In the genomic region with DNA sequence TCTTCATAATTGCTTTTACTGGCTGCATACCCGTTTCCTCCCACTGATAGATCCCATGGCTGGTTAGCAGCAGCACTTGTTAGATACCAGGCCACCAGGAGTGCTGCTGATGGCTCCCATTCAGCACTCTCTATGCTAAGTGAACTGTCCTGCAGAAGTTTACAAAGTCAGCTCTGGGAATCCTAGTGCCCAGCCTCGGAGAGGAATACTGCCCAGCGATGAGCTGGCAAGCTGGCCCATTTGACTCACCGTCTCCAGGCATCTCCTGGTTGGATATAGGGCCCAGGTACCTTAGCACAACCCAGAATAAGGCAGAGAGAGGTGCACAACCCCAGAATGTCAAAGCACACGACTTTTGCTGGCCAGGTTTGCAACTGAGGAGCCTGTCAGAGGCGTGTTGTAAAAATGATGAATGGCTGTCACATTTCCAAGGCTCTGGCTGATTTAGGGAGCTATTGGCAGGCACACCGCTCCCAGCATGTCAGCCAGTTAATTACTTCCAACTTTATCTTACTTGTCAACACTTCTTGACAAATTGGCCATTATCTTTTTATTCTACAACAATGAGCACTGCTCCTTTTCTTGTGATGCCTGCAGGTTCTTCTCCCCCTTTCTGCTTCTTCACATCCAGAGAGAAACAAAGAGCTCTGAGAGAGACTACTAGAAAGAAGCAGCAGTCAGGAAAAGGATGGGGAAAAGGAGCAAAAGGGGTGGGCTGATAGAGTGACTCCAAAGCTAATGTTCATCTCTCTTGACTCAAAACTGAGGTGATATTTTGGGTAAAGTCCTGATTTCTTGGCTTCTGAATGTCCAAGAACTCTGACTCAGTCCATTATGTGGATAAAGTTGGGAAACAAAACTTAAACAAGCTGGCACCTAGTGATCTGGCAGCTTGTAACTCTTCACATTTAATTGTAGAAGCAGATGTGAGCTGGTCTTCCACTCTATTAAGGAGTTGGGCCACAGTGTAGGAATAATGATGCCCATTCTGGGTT, we compare ENCODE assay signal across 1 cellular context.
TF ChIP-seq lines count a peak whose summit lies in the region.

No MANE protein-coding gene starts in this region.

TF ChIP-seq in HEK293, 187 proteins besides CTCF, POLR2A, EP300 and RAD21 (continued from another document and continues in another):
- TF ChIP-seq YY1 (tag by site-specific recombination; IDR thresholded peaks at IDR 0.05): no peak; the same call in 1 of the 2 replicates
- no peak for TF ChIP-seq ZNF174 (tag by site-specific recombination; IDR thresholded peaks at IDR 0.05)
- no peak for TF ChIP-seq ZNF747 (tag by site-specific recombination; IDR thresholded peaks at IDR 0.05)
- TF ChIP-seq, protein P1, sequence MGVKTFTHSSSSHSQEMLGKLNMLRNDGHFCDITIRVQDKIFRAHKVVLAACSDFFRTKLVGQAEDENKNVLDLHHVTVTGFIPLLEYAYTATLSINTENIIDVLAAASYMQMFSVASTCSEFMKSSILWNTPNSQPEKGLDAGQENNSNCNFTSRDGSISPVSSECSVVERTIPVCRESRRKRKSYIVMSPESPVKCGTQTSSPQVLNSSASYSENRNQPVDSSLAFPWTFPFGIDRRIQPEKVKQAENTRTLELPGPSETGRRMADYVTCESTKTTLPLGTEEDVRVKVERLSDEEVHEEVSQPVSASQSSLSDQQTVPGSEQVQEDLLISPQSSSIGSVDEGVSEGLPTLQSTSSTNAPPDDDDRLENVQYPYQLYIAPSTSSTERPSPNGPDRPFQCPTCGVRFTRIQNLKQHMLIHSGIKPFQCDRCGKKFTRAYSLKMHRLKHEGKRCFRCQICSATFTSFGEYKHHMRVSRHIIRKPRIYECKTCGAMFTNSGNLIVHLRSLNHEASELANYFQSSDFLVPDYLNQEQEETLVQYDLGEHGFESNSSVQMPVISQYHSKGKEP (tag by site-specific recombination; IDR thresholded peaks at IDR 0.05): peak; percentile 97
- no peak for TF ChIP-seq KLF9 (tag by site-specific recombination; IDR thresholded peaks at IDR 0.05; ENCODE audit: low read depth)
- TF ChIP-seq ZNF501 (tag by site-specific recombination; IDR thresholded peaks at IDR 0.05): peak; percentile 90
- TF ChIP-seq KLF8 (tag by site-specific recombination; IDR thresholded peaks at IDR 0.05): peak; percentile 84
- TF ChIP-seq, protein P2, sequence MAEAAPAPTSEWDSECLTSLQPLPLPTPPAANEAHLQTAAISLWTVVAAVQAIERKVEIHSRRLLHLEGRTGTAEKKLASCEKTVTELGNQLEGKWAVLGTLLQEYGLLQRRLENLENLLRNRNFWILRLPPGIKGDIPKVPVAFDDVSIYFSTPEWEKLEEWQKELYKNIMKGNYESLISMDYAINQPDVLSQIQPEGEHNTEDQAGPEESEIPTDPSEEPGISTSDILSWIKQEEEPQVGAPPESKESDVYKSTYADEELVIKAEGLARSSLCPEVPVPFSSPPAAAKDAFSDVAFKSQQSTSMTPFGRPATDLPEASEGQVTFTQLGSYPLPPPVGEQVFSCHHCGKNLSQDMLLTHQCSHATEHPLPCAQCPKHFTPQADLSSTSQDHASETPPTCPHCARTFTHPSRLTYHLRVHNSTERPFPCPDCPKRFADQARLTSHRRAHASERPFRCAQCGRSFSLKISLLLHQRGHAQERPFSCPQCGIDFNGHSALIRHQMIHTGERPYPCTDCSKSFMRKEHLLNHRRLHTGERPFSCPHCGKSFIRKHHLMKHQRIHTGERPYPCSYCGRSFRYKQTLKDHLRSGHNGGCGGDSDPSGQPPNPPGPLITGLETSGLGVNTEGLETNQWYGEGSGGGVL (tag by site-specific recombination; IDR thresholded peaks at IDR 0.05): peak; percentile 15; the same call in 1 of the 2 replicates
- TF ChIP-seq YY2 (tag by site-specific recombination; IDR thresholded peaks at IDR 0.05): peak; percentile 33; the same call in 1 of the 2 replicates
- TF ChIP-seq OVOL3 (tag by site-specific recombination; IDR thresholded peaks at IDR 0.05): peak; percentile 97
- TF ChIP-seq, protein P3, sequence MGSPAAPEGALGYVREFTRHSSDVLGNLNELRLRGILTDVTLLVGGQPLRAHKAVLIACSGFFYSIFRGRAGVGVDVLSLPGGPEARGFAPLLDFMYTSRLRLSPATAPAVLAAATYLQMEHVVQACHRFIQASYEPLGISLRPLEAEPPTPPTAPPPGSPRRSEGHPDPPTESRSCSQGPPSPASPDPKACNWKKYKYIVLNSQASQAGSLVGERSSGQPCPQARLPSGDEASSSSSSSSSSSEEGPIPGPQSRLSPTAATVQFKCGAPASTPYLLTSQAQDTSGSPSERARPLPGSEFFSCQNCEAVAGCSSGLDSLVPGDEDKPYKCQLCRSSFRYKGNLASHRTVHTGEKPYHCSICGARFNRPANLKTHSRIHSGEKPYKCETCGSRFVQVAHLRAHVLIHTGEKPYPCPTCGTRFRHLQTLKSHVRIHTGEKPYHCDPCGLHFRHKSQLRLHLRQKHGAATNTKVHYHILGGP (tag by site-specific recombination; IDR thresholded peaks at IDR 0.05): peak; percentile 89
- TF ChIP-seq ZBTB7A (tag by site-specific recombination; IDR thresholded peaks at IDR 0.05; ENCODE audit: low read depth): no peak
- TF ChIP-seq ZSCAN30 (tag by site-specific recombination; IDR thresholded peaks at IDR 0.05): peak; percentile 100
- no peak for TF ChIP-seq ZNF302 (tag by site-specific recombination; IDR thresholded peaks at IDR 0.05; ENCODE audit: low read depth)
- TF ChIP-seq, protein P4, sequence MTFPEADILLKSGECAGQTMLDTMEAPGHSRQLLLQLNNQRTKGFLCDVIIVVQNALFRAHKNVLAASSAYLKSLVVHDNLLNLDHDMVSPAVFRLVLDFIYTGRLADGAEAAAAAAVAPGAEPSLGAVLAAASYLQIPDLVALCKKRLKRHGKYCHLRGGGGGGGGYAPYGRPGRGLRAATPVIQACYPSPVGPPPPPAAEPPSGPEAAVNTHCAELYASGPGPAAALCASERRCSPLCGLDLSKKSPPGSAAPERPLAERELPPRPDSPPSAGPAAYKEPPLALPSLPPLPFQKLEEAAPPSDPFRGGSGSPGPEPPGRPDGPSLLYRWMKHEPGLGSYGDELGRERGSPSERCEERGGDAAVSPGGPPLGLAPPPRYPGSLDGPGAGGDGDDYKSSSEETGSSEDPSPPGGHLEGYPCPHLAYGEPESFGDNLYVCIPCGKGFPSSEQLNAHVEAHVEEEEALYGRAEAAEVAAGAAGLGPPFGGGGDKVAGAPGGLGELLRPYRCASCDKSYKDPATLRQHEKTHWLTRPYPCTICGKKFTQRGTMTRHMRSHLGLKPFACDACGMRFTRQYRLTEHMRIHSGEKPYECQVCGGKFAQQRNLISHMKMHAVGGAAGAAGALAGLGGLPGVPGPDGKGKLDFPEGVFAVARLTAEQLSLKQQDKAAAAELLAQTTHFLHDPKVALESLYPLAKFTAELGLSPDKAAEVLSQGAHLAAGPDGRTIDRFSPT (tag by site-specific recombination; IDR thresholded peaks at IDR 0.05): peak; percentile 83
- TF ChIP-seq ZNF596 (tag by site-specific recombination; IDR thresholded peaks at IDR 0.05): peak; percentile 73
- TF ChIP-seq ZNF600 (tag by site-specific recombination; IDR thresholded peaks at IDR 0.05): peak; percentile 65
- TF ChIP-seq PRDM1 (tag by site-specific recombination; IDR thresholded peaks at IDR 0.05): no peak
- TF ChIP-seq ZNF560 (tag by site-specific recombination; IDR thresholded peaks at IDR 0.05; ENCODE audit: borderline replicate concordance): no peak
- TF ChIP-seq ZFP69B (tag by site-specific recombination; IDR thresholded peaks at IDR 0.05): peak; percentile 71
- TF ChIP-seq ZNF449 (tag by site-specific recombination; IDR thresholded peaks at IDR 0.05): peak; percentile 64; the same call in 1 of the 2 replicates
- peak; percentile 98 for TF ChIP-seq GLI2 (tag by site-specific recombination; IDR thresholded peaks at IDR 0.05; ENCODE audit: borderline replicate concordance, low read depth)
- no peak for TF ChIP-seq ZNF280C (tag by site-specific recombination; IDR thresholded peaks at IDR 0.05)
- 0 out of 2 replicates have a peak, but pooled peaks have one; percentile 21 for TF ChIP-seq ZSCAN16 (tag by site-specific recombination; IDR thresholded peaks at IDR 0.05)
- no peak for TF ChIP-seq ZNF157 (tag by site-specific recombination; IDR thresholded peaks at IDR 0.05)
- TF ChIP-seq, protein P5, sequence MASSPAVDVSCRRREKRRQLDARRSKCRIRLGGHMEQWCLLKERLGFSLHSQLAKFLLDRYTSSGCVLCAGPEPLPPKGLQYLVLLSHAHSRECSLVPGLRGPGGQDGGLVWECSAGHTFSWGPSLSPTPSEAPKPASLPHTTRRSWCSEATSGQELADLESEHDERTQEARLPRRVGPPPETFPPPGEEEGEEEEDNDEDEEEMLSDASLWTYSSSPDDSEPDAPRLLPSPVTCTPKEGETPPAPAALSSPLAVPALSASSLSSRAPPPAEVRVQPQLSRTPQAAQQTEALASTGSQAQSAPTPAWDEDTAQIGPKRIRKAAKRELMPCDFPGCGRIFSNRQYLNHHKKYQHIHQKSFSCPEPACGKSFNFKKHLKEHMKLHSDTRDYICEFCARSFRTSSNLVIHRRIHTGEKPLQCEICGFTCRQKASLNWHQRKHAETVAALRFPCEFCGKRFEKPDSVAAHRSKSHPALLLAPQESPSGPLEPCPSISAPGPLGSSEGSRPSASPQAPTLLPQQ (tag by site-specific recombination; IDR thresholded peaks at IDR 0.05): peak; percentile 80; the same call in 1 of the 2 replicates
- TF ChIP-seq OSR2 (tag by site-specific recombination; IDR thresholded peaks at IDR 0.05): peak; percentile 100
- TF ChIP-seq ZNF221 (tag by site-specific recombination; IDR thresholded peaks at IDR 0.05; ENCODE audit: borderline replicate concordance): peak; percentile 14; the same call in 1 of the 2 replicates
- no peak for TF ChIP-seq ZNF433 (tag by site-specific recombination; IDR thresholded peaks at IDR 0.05; ENCODE audit: low read depth)
- TF ChIP-seq ZNF549 (tag by site-specific recombination; IDR thresholded peaks at IDR 0.05): no peak
- TF ChIP-seq HOXC10 (CRISPR knock-in tag; IDR thresholded peaks at IDR 0.05): no peak
- peak; percentile 50; the same call in 1 of the 2 replicates for TF ChIP-seq MZF1 (tag by site-specific recombination; IDR thresholded peaks at IDR 0.05; ENCODE audit: borderline replicate concordance)
- TF ChIP-seq ZNF791 (tag by site-specific recombination; IDR thresholded peaks at IDR 0.05): no peak
- TF ChIP-seq ZNF585B (tag by site-specific recombination; IDR thresholded peaks at IDR 0.05): no peak
- TF ChIP-seq ZEB2 (tag by site-specific recombination; IDR thresholded peaks at IDR 0.05): peak; percentile 88
- peak; percentile 95 for TF ChIP-seq ZNF610 (tag by site-specific recombination; IDR thresholded peaks at IDR 0.05; ENCODE audit: borderline replicate concordance)
- no peak for TF ChIP-seq ZNF548 (tag by site-specific recombination; IDR thresholded peaks at IDR 0.05)
- no peak for TF ChIP-seq ZNF350 (tag by site-specific recombination; IDR thresholded peaks at IDR 0.05)
- TF ChIP-seq ZNF701 (tag by site-specific recombination; IDR thresholded peaks at IDR 0.05): no peak
- TF ChIP-seq, protein P6, sequence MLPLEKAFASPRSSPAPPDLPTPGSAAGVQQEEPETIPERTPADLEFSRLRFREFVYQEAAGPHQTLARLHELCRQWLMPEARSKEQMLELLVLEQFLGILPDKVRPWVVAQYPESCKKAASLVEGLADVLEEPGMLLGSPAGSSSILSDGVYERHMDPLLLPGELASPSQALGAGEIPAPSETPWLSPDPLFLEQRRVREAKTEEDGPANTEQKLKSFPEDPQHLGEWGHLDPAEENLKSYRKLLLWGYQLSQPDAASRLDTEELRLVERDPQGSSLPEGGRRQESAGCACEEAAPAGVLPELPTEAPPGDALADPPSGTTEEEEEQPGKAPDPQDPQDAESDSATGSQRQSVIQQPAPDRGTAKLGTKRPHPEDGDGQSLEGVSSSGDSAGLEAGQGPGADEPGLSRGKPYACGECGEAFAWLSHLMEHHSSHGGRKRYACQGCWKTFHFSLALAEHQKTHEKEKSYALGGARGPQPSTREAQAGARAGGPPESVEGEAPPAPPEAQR (tag by site-specific recombination; IDR thresholded peaks at IDR 0.05): 0 out of 2 replicates have a peak, but pooled peaks have one; percentile 59
- TF ChIP-seq ZNF561 (tag by site-specific recombination; IDR thresholded peaks at IDR 0.05; ENCODE audit: borderline replicate concordance): peak; percentile 94
